ENCODE assay signal across 12 cellular contexts in the genomic region with DNA sequence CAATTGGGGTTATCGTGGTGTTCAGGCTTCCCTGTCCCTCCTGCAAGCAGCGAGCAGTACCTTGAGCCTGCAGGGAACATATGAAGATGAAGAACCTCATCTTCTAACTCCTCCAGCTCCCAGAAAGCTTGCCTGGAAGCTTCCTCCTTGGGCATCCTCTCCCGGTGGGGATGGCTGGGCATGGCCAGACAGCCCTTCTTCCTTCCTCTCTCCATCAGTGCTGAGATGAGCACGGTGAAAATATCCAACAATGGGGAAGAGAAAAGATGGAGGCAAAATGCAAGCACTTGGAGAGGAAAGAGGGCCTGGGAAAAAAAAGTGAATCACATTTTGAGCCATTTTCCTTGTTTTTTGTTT.
DNase-seq lines count a peak whose midpoint lies in the region; ATAC-seq, FAIRE-seq and TF ChIP-seq lines count a peak whose summit lies in the region.
"Had no signal": no experiment of that assay in that cellular context is flagged by ENCODE, and none has a peak within 500 bp of the region (broad histone marks: within the 10 kb centered on the region; RNA-seq: fewer than 3 reads in every experiment).

No MANE protein-coding gene starts in this region.

- TF ChIP-seq POLR2A in endothelial cell of umbilical vein (IDR thresholded peaks at IDR 0.05; ENCODE audit: low read depth, low read length): no peak
- TF ChIP-seq POLR2A in GM12891 (IDR thresholded peaks at IDR 0.05; ENCODE audit: low read depth, low read length): no peak

- no peaks in the 10 kb centered on the region for H3K9me1 ChIP-seq in endothelial cell of umbilical vein (replicated peaks; ENCODE audit: control insufficient read depth, extremely low read depth, insufficient read depth, low read length)

- H3K79me2 ChIP-seq in Karpas-422 (ENCODE audit: low read length) (no peaks in the 10 kb centered on the region), endothelial cell of umbilical vein (ENCODE audit: control insufficient read depth, insufficient read depth, low read length) (no peaks in the 10 kb centered on the region), parathyroid adenoma (no peaks in the 10 kb centered on the region)

- H3K36me3 ChIP-seq in BLaER1 (no peaks in the 10 kb centered on the region), Karpas-422 (ENCODE audit: insufficient read depth, low read length) (no peaks in the 10 kb centered on the region), endothelial cell of umbilical vein (ENCODE audit: control insufficient read depth in 2 of 2, extremely low read depth in 1 of 2, insufficient read depth in 2 of 2, low read length in 2 of 2) (no peaks in the 10 kb centered on the region), parathyroid adenoma (ENCODE audit: control insufficient read depth, insufficient read depth, low read length) (no peaks in the 10 kb centered on the region)
- H3K36me3 ChIP-seq: HAP-1 had no signal

- H4K20me1 ChIP-seq in BLaER1 (no peaks in the 10 kb centered on the region), Karpas-422 (ENCODE audit: insufficient read depth, low read depth, low read length) (no peaks in the 10 kb centered on the region), endothelial cell of umbilical vein (replicated peaks; ENCODE audit: control insufficient read depth, extremely low read depth, insufficient read depth, low read length) (no peaks in the 10 kb centered on the region)

- intact Hi-C loops in endothelial cell of umbilical vein (cut with micrococcal nuclease): loop anchor here (5.0 kb wide), 1 partner anchor 455 kb away; no protein-coding TSS in a partner anchor

- POLR2A ChIA-PET in endothelial cell of umbilical vein (lab: Charles Lee): interaction anchor here (0.9 kb wide), 2 partner anchors 628 to 658 kb away, joined by 3 to 4 read pairs; no protein-coding TSS in a partner anchor

- H2AFZ ChIP-seq in Karpas-422 (ENCODE audit: low read length): peak overlapping the region; percentile 97
- peak overlapping the region; percentile 98 for H2AFZ ChIP-seq in endothelial cell of umbilical vein (ENCODE audit: low read depth, low read length)
- H2AFZ ChIP-seq in parathyroid adenoma: peak overlapping the region; percentile 84

- H3K4me2 ChIP-seq in BLaER1 (peak overlapping the region; percentile 52), Karpas-422 (ENCODE audit: low read depth, low read length, poor library complexity, severe bottlenecking) (peak overlapping the region; percentile 27), endothelial cell of umbilical vein (ENCODE audit: insufficient read depth, low read length) (peak overlapping the region; percentile 62), parathyroid adenoma (ENCODE audit: low read length) (peak overlapping the region; percentile 31)

- H3K9me2 ChIP-seq in Karpas-422 (replicated peaks; ENCODE audit: insufficient read depth, low read length): no peaks in the 10 kb centered on the region

- ATAC-seq in GM21619 (IDR thresholded peaks at IDR 0.05; ENCODE audit: unreplicated experiment): no peak

- H3K27ac ChIP-seq in BLaER1 (peak overlapping the region; percentile 14; the same call in 1 of the 2 replicates), Karpas-422 (ENCODE audit: low read length) (no peak overlapping the region), endothelial cell of umbilical vein (ENCODE audit: insufficient read depth, low read depth, low read length) (no peak overlapping the region), parathyroid adenoma (peak overlapping the region; percentile 27)

- no peak for TF ChIP-seq CTCF in endothelial cell of umbilical vein (IDR thresholded peaks at IDR 0.05; ENCODE audit: extremely low read depth in 1 of 2, insufficient read depth in 1 of 2, low read depth in 1 of 2, low read length in 2 of 2)
- TF ChIP-seq CTCF in parathyroid adenoma (IDR thresholded peaks at IDR 0.05): no peak

- peaks cover 21% of the 10 kb centered on the region for H3K4me1 ChIP-seq in BLaER1
- peaks cover 5% of the 10 kb centered on the region; the same call in 1 of the 2 replicates for H3K4me1 ChIP-seq in Karpas-422 (ENCODE audit: low read length)
- H3K4me1 ChIP-seq in endothelial cell of umbilical vein (ENCODE audit: control insufficient read depth, extremely low read depth, insufficient read depth, low read length): peaks cover 6% of the 10 kb centered on the region
- H3K4me1 ChIP-seq in parathyroid adenoma: no peaks in the 10 kb centered on the region
- H3K4me1 ChIP-seq: HAP-1 had no signal

- H3K27me3 ChIP-seq in BLaER1 (no peaks in the 10 kb centered on the region), Karpas-422 (ENCODE audit: low read length) (no peaks in the 10 kb centered on the region; the same call in 1 of the 2 replicates), endothelial cell of umbilical vein (ENCODE audit: control insufficient read depth in 2 of 2, insufficient read depth in 2 of 2, low read length in 2 of 2) (no peaks in the 10 kb centered on the region), parathyroid adenoma (ENCODE audit: control insufficient read depth, insufficient read depth, low read length) (no peaks in the 10 kb centered on the region)

- dilution Hi-C loops in endothelial cell of umbilical vein (cut with MboI; ENCODE audit: extremely low pct_ligation_motif_present, low sequenced_read_pairs): loop anchor here (10.0 to 25.0 kb wide), 2 partner anchors 353 to 355 kb away; a partner anchor contains a TSS

- BruUV-seq in endothelial cell of umbilical vein (replicated peaks; lab: Mats Ljungman, UMichigan): no TSS peak

- H3K4me3 ChIP-seq in BLaER1 (no peak overlapping the region), Karpas-422 (ENCODE audit: low read length) (no peak overlapping the region; the same call in 1 of the 2 replicates), endothelial cell of umbilical vein (replicated peaks in 1 of 3; ENCODE audit: insufficient read depth in 1 of 3, low read depth in 1 of 3, low read length in 3 of 3) (peak overlapping the region in 1 of 3 experiments; percentile 4), parathyroid adenoma (ENCODE audit: low read depth, low read length) (no peak overlapping the region)
- H3K4me3 ChIP-seq: HAP-1 had no signal

- FAIRE-seq in endothelial cell of umbilical vein (lab: Jason Lieb, UNC): no peak
- FAIRE-seq in GM12891 (lab: Jason Lieb, UNC): no peak
- FAIRE-seq: bronchial epithelial cell, G401.6 had no signal

- no peak overlapping the region for H3K9ac ChIP-seq in BLaER1
- H3K9ac ChIP-seq in Karpas-422 (ENCODE audit: low read length): 0 out of 2 replicates have a peak overlapping the region, but pooled peaks have one; percentile 30
- peak overlapping the region; percentile 41 for H3K9ac ChIP-seq in endothelial cell of umbilical vein (replicated peaks; ENCODE audit: extremely low read depth, insufficient read depth, low read length)
- H3K9ac ChIP-seq in parathyroid adenoma: no peak overlapping the region

- no peaks in the 10 kb centered on the region for H3K9me3 ChIP-seq in BLaER1
- H3K9me3 ChIP-seq in Karpas-422 (ENCODE audit: low read length): no peaks in the 10 kb centered on the region
- H3K9me3 ChIP-seq in endothelial cell of umbilical vein (replicated peaks; ENCODE audit: control insufficient read depth, insufficient read depth, low read length): no peaks in the 10 kb centered on the region
- H3K9me3 ChIP-seq in parathyroid adenoma (ENCODE audit: control insufficient read depth, low read length): no peaks in the 10 kb centered on the region
- H3K9me3 ChIP-seq: HAP-1 had no signal

- DNase-seq in Karpas-422 (no peak), endothelial cell of umbilical vein (ENCODE audit: low read depth, low spot score) (no peak), NOMO-1 treated with DMSO at 0.1 percent for 48 hours (lab: John Stamatoyannopoulos, UW; ENCODE audit: unreplicated experiment) (no peak), NCI-H82 treated with DMSO at 0.1 percent for 48 hours (lab: John Stamatoyannopoulos, UW; ENCODE audit: unreplicated experiment) (no peak), GM12891 (ENCODE audit: insufficient read length, low spot score) (no peak)
- DNase-seq: NCI-H187 treated with DMSO at 0.1 percent for 48 hours had no signal

- CTCF ChIA-PET in endothelial cell of umbilical vein (lab: Charles Lee): interaction anchor here (0.6 to 8.2 kb wide), 110 partner anchors 8 to 755 kb away, joined by 3 to 306 read pairs (median 4); a partner anchor contains a TSS

TF ChIP-seq in endothelial cell of umbilical vein, 7 proteins besides CTCF, POLR2A, EP300 and RAD21:
- TF ChIP-seq MYC (IDR thresholded peaks at IDR 0.05; ENCODE audit: low read depth, low read length) (no peak), POLR2AphosphoS5 (IDR thresholded peaks at IDR 0.05; ENCODE audit: insufficient read depth, low read depth, low read length) (no peak), JUN (IDR thresholded peaks at IDR 0.05; ENCODE audit: borderline replicate concordance, insufficient read depth, insufficient read length, low read depth) (no peak), EZH2 (IDR thresholded peaks at IDR 0.05; ENCODE audit: borderline replicate concordance, low read depth, low read length, severe bottlenecking) (no peak), GATA2 (IDR thresholded peaks at IDR 0.05; ENCODE audit: insufficient read depth, insufficient read length, low read depth, low read length) (no peak)
- TF ChIP-seq, protein P1, sequence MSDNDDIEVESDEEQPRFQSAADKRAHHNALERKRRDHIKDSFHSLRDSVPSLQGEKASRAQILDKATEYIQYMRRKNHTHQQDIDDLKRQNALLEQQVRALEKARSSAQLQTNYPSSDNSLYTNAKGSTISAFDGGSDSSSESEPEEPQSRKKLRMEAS (IDR thresholded peaks at IDR 0.05; ENCODE audit: insufficient read depth, insufficient read length): no peak

TF ChIP-seq in GM12891, 5 proteins besides CTCF, POLR2A, EP300 and RAD21:
- TF ChIP-seq TAF1 (IDR thresholded peaks at IDR 0.05; ENCODE audit: low read depth, low read length): no peak
- no peak for TF ChIP-seq SPI1 (IDR thresholded peaks at IDR 0.05; ENCODE audit: low read depth, low read length)
- TF ChIP-seq POU2F2 (IDR thresholded peaks at IDR 0.05; ENCODE audit: low read depth, low read length): no peak
- no peak for TF ChIP-seq POLR2AphosphoS5 (IDR thresholded peaks at IDR 0.05; ENCODE audit: low read depth, low read length)

Comparison
In these comparisons a context has a peak if more than half of its experiments do, and no peak if none do; other contexts are left out.
1. H3K27ac ChIP-seq: peak in BLaER1 (single experiment) and parathyroid adenoma (single experiment); none in Karpas-422 (single experiment) and endothelial cell of umbilical vein (single experiment).
2. H3K9ac ChIP-seq: peak in Karpas-422 (single experiment) and endothelial cell of umbilical vein (single experiment); none in BLaER1 (single experiment) and parathyroid adenoma (single experiment).
3. Peak in every context shown above with its lines, with median percentiles within 50 percentile points of each other: H3K4me2 ChIP-seq and H2AFZ ChIP-seq.